ENCODE assay signal across 26 cellular contexts in the genomic region with DNA sequence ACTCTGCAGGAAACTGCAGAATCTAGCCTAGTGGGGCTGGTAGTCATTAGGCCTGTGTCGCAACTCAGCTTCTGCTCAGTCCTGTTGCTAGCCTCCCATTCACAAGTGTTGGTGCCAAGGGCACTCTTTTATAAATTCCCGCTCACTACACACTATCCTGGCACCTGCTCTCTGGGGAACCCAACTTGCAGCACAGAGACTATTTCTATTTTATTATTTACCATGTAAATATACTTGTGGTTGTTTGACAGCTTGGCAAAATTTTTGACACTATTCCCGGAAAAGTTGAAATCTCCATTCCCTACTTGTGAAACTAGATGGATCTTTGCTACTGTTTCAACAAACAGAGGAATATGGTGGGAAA. TPM values are rescaled to one million over a fixed set of nuclear protein-coding genes. Genes with fewer than 3 reads are reported as not detected.
DNase-seq lines count a peak whose midpoint lies in the region; ATAC-seq and TF ChIP-seq lines count a peak whose summit lies in the region.
"Had no signal": no experiment of that assay in that cellular context is flagged by ENCODE, and none has a peak within 500 bp of the region (broad histone marks: within the 10 kb centered on the region; RNA-seq: fewer than 3 reads in every experiment).

No MANE protein-coding gene starts in this region.

- no peak overlapping the region for H3K27ac Mint-ChIP-seq in stimulated activated effector memory CD8-positive, alpha-beta T cell treated with anti-CD3 and anti-CD28 coated beads, Interleukin-12 subunit alpha, Interleukin-12 subunit beta, amount 100 ng/mL, for 72 hours
- H3K27ac Mint-ChIP-seq in CD8-positive, alpha-beta memory T cell: no peak overlapping the region
- H3K27ac Mint-ChIP-seq: activated T-helper 1 cell treated with anti-CD3 and anti-CD28 coated beads, Interleukin-12 subunit alpha, Interleukin-12 subunit beta, Interleukin-2, Interleukin-4 antibody, amounts not matched to agents 30 ng/mL and 10 ng/mL and 1 ng/mL, durations not matched to agents 14 hours and 24 hours and 36 hours; dendritic cell treated with granulocyte-macrophage colony-stimulating factor and Interleukin-4, amounts not matched to agents 40 ng/mL and 50 ng/mL, for 4 days; natural killer cell treated with Interleukin-12 subunit alpha and Interleukin-12 subunit beta and Interleukin-15 and Interleukin-18, amount 100 ng/mL, for 72 hours; type B pancreatic cell; WTC11 had no signal

- no peak for TF ChIP-seq POLR2A in body of pancreas (IDR thresholded peaks at IDR 0.05)

- H3K27me3 Mint-ChIP-seq in CD8-positive, alpha-beta memory T cell: peaks cover 12 to 49% of the 10 kb centered on the region in 2 donors
- H3K27me3 Mint-ChIP-seq: type B pancreatic cell had no signal

- H3K4me3 ChIP-seq in body of pancreas: no peak overlapping the region
- H3K4me3 ChIP-seq in OCI-LY7 (ENCODE audit: low read depth, low read length, poor library complexity, severe bottlenecking): no peak overlapping the region
- H3K4me3 ChIP-seq in CD8-positive, alpha-beta memory T cell (ENCODE audit: low read length): no peak overlapping the region

- H4K20me1 ChIP-seq in OCI-LY7 (ENCODE audit: insufficient read depth, low read length): no peaks in the 10 kb centered on the region

- CTCF ChIA-PET in OCI-LY7 (lab: Charles Lee; ENCODE audit: unreplicated experiment): no interaction called here
- CTCF ChIA-PET in CD8-positive, alpha-beta memory T cell (lab: Charles Lee): no interaction called here

- no peaks in the 10 kb centered on the region for H3K79me2 ChIP-seq in OCI-LY7 (ENCODE audit: insufficient read depth, low read depth, low read length)

- H3K4me2 ChIP-seq in OCI-LY7 (ENCODE audit: low read length): no peak overlapping the region

- intact Hi-C loops in body of pancreas (cut with DNase I): no loop called here
- intact Hi-C loops in OCI-LY7 (cut with micrococcal nuclease; ENCODE audit: unreplicated experiment): no loop called here

- no peaks in the 10 kb centered on the region for H3K36me3 ChIP-seq in body of pancreas (replicated peaks in 1 of 2; ENCODE audit: insufficient read depth in 1 of 2, low read depth in 2 of 2)
- no peaks in the 10 kb centered on the region for H3K36me3 ChIP-seq in OCI-LY7 (ENCODE audit: insufficient read depth, low read length)
- no peaks in the 10 kb centered on the region for H3K36me3 ChIP-seq in CD8-positive, alpha-beta memory T cell (ENCODE audit: insufficient read depth, low read length)

- TF ChIP-seq CTCF in body of pancreas (IDR thresholded peaks at IDR 0.05) (no peak), OCI-LY7 (conservative IDR thresholded peaks at IDR 0.05; ENCODE audit: low read length) (no peak)

- H3K4me1 ChIP-seq in body of pancreas (peaks cover 20% of the 10 kb centered on the region), OCI-LY7 (ENCODE audit: insufficient read depth, low read length, poor library complexity, severe bottlenecking) (no peaks in the 10 kb centered on the region)
- no peaks in the 10 kb centered on the region for H3K4me1 ChIP-seq in CD8-positive, alpha-beta memory T cell (ENCODE audit: insufficient read depth, low read length)

- H2AFZ ChIP-seq in OCI-LY7 (ENCODE audit: low read length): no peak overlapping the region

- H3K36me3 Mint-ChIP-seq in stimulated activated effector memory CD8-positive, alpha-beta T cell treated with anti-CD3 and anti-CD28 coated beads, Interleukin-12 subunit alpha, Interleukin-12 subunit beta, amount 100 ng/mL, for 72 hours: no peaks in the 10 kb centered on the region
- peaks cover 0 to 2% (median 0%) of the 10 kb centered on the region in 3 donors for H3K36me3 Mint-ChIP-seq in CD8-positive, alpha-beta memory T cell
- H3K36me3 Mint-ChIP-seq: type B pancreatic cell had no signal

- ATAC-seq in body of pancreas (peak; percentile 68), left lobe of liver (peak; percentile 97)
- peak; percentile 21 for ATAC-seq in stimulated activated effector memory CD8-positive, alpha-beta T cell treated with anti-CD3 and anti-CD28 coated beads, Interleukin-12 subunit alpha, Interleukin-12 subunit beta, amount 100 ng/mL, for 72 hours
- ATAC-seq: natural killer cell treated with Interleukin-12 subunit alpha and Interleukin-12 subunit beta and Interleukin-15 and Interleukin-18, amount 100 ng/mL, for 72 hours; WTC11 had no signal

- DNase-seq in DMS153 (lab: John Stamatoyannopoulos, UW) (peak; percentile 36), DMS153 treated with DMSO at 0.1 percent for 48 hours (lab: John Stamatoyannopoulos, UW; ENCODE audit: unreplicated experiment) (no peak), body of pancreas (peak; percentile 17 to 45 (median 29)), left lobe of liver (ENCODE audit: low spot score) (peak; percentile 77), OCI-LY7 (ENCODE audit: low spot score) (no peak), ureter (ENCODE audit: low spot score) (no peak)
- no peak for DNase-seq in stimulated activated effector memory CD8-positive, alpha-beta T cell treated with anti-CD3 and anti-CD28 coated beads, Interleukin-12 subunit alpha, Interleukin-12 subunit beta, amount 100 ng/mL, for 72 hours (ENCODE audit: low spot score in 2 of 2)
- DNase-seq in CD8-positive, alpha-beta memory T cell: no peak
- DNase-seq: activated CD4-positive, alpha-beta T cell treated with anti-CD3 and anti-CD28 coated beads, Interleukin-2, amount 50 U/mL, for 4 hours; activated naive CD4-positive, alpha-beta T cell treated with anti-CD3 and anti-CD28 coated beads, Interleukin-2, amount 50 U/mL, for 16 hours; anterior cingulate cortex; central memory CD4-positive, alpha-beta T cell; GF-D8; GOT3; Kasumi-1; midbrain; NCI-H1694; NCI-H69; stimulated activated CD8-positive, alpha-beta memory T cell treated with anti-CD3 and anti-CD28 coated beads, Interleukin-4, amount 100 ng/mL, for 48 hours; T1000 had no signal

- H3K4me1 Mint-ChIP-seq in stimulated activated effector memory CD8-positive, alpha-beta T cell treated with anti-CD3 and anti-CD28 coated beads, Interleukin-12 subunit alpha, Interleukin-12 subunit beta, amount 100 ng/mL, for 72 hours: no peaks in the 10 kb centered on the region
- H3K4me1 Mint-ChIP-seq in CD8-positive, alpha-beta memory T cell: no peaks in the 10 kb centered on the region
- H3K4me1 Mint-ChIP-seq: WTC11 had no signal

- H3K27ac ChIP-seq in body of pancreas (no peak overlapping the region), OCI-LY7 (ENCODE audit: low read depth, low read length, poor library complexity, severe bottlenecking) (no peak overlapping the region)
- no peak overlapping the region for H3K27ac ChIP-seq in CD8-positive, alpha-beta memory T cell (ENCODE audit: low read depth, low read length)
- H3K27ac ChIP-seq: 22Rv1 had no signal

- H3K27me3 ChIP-seq in body of pancreas: no peaks in the 10 kb centered on the region
- no peaks in the 10 kb centered on the region for H3K27me3 ChIP-seq in CD8-positive, alpha-beta memory T cell (ENCODE audit: insufficient read depth, low read length, poor library complexity, severe bottlenecking)

- no TSS peak for BruUV-seq in OCI-LY7 (replicated peaks; lab: Mats Ljungman, UMichigan)

- H3K9me3 ChIP-seq in body of pancreas (no peaks in the 10 kb centered on the region), OCI-LY7 (ENCODE audit: low read length) (no peaks in the 10 kb centered on the region; the same call in 1 of the 2 replicates)
- no peaks in the 10 kb centered on the region for H3K9me3 ChIP-seq in CD8-positive, alpha-beta memory T cell (ENCODE audit: low read length)

- H3K4me3 Mint-ChIP-seq in stimulated activated effector memory CD8-positive, alpha-beta T cell treated with anti-CD3 and anti-CD28 coated beads, Interleukin-12 subunit alpha, Interleukin-12 subunit beta, amount 100 ng/mL, for 72 hours: no peak overlapping the region
- no peak overlapping the region for H3K4me3 Mint-ChIP-seq in CD8-positive, alpha-beta memory T cell
- H3K4me3 Mint-ChIP-seq: activated T-helper 1 cell treated with anti-CD3 and anti-CD28 coated beads, Interleukin-12 subunit alpha, Interleukin-12 subunit beta, Interleukin-2, Interleukin-4 antibody, amounts not matched to agents 30 ng/mL and 10 ng/mL and 1 ng/mL, durations not matched to agents 14 hours and 24 hours and 36 hours; dendritic cell treated with granulocyte-macrophage colony-stimulating factor and Interleukin-4, amounts not matched to agents 40 ng/mL and 50 ng/mL, for 4 days; natural killer cell treated with Interleukin-12 subunit alpha and Interleukin-12 subunit beta and Interleukin-15 and Interleukin-18, amount 100 ng/mL, for 72 hours; type B pancreatic cell; WTC11 had no signal

- no peaks in the 10 kb centered on the region for H3K9me3 Mint-ChIP-seq in stimulated activated effector memory CD8-positive, alpha-beta T cell treated with anti-CD3 and anti-CD28 coated beads, Interleukin-12 subunit alpha, Interleukin-12 subunit beta, amount 100 ng/mL, for 72 hours
- H3K9me3 Mint-ChIP-seq in CD8-positive, alpha-beta memory T cell: peaks cover 0 to under 1% (median 0%) of the 10 kb centered on the region in 5 donors
- H3K9me3 Mint-ChIP-seq: activated T-helper 1 cell treated with anti-CD3 and anti-CD28 coated beads, Interleukin-12 subunit alpha, Interleukin-12 subunit beta, Interleukin-2, Interleukin-4 antibody, amounts not matched to agents 30 ng/mL and 10 ng/mL and 1 ng/mL, durations not matched to agents 14 hours and 24 hours and 36 hours; dendritic cell treated with granulocyte-macrophage colony-stimulating factor and Interleukin-4, amounts not matched to agents 40 ng/mL and 50 ng/mL, for 4 days; natural killer cell treated with Interleukin-12 subunit alpha and Interleukin-12 subunit beta and Interleukin-15 and Interleukin-18, amount 100 ng/mL, for 72 hours had no signal

- H3K9me2 ChIP-seq in OCI-LY7 (ENCODE audit: insufficient read depth, low read length): no peaks in the 10 kb centered on the region

- POLR2A ChIA-PET in OCI-LY7 (lab: Charles Lee): interaction anchor here (1.1 kb wide), 2 partner anchors 17 to 94 kb away, joined by 3 to 5 read pairs; no protein-coding TSS in a partner anchor
- POLR2A ChIA-PET in CD8-positive, alpha-beta memory T cell (lab: Charles Lee): no interaction called here

- 26 to 33% methylated on average over 3 of the region's 3 CpGs for WGBS in body of pancreas, 2 donors

RNA-seq across cellular contexts. Expression of a gene that starts 20.4 kb away (rescaled TPM):
- total RNA-seq in body of pancreas: 10 to 100 TPM in 1 of 2 donors, 1 to 10 TPM in 1; 2.6 to 21.4 TPM
- 2.9 TPM for total RNA-seq in left lobe of liver
- 56.4 and 76.6 TPM in 2 replicates for total RNA-seq in OCI-LY7 (2014; rRNA removed; shearing (Covaris generic))
- total RNA-seq in OCI-LY7 (2022): 87.4 and 89.3 TPM in 2 replicates
- 7.2 TPM for total RNA-seq in ureter
- 10 to 100 TPM; 53.0 to 54.2 TPM for total RNA-seq in CD8-positive, alpha-beta memory T cell
- polyA plus RNA-seq in CD8-positive, alpha-beta memory T cell: 14.1 TPM

Comparison
In these comparisons a context has a peak if more than half of its experiments do, and no peak if none do; other contexts are left out.
1. DNase-seq: peak in DMS153 (single experiment), body of pancreas (4 of 4) and left lobe of liver (single experiment); none in DMS153 treated with DMSO at 0.1 percent for 48 hours (single experiment), stimulated activated effector memory CD8-positive, alpha-beta T cell treated with anti-CD3 and anti-CD28 coated beads, Interleukin-12 subunit alpha, Interleukin-12 subunit beta, amount 100 ng/mL, for 72 hours (0 of 2), OCI-LY7 (single experiment), ureter (single experiment) and CD8-positive, alpha-beta memory T cell (0 of 5).
2. ATAC-seq: peak in every context shown above with its lines; median percentile 97 in left lobe of liver; 68 in body of pancreas; 21 in stimulated activated effector memory CD8-positive, alpha-beta T cell treated with anti-CD3 and anti-CD28 coated beads, Interleukin-12 subunit alpha, Interleukin-12 subunit beta, amount 100 ng/mL, for 72 hours.